Comparison of ENCODE assay signal across 17 cellular contexts in the genomic region with DNA sequence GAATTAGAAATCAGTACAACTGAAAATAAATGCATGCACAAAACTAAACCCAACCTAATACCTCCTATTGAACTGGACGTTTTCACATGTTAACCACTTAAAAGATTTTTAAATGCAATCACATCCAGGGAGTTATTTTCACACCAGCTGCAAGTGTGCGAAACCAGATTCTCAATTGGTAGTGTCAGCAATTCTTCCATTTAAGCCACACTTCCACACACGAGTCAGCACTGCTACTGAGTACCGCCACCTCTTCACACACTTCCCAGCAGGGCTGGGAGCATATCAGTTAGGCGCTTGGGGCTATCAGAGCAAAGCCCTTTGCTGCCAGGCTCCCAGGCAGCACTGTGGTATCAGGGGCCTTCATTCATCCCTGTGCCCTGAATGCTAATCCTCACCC. TPM values are rescaled to one million over a fixed set of nuclear protein-coding genes. Genes with fewer than 3 reads are reported as not detected.
A peak's percentile ranks its signal among the peaks of the same experiment; 100 is the strongest.
DNase-seq lines count a peak whose midpoint lies in the region; ATAC-seq, FAIRE-seq and TF ChIP-seq lines count a peak whose summit lies in the region.
"Had no signal": no experiment of that assay in that cellular context is flagged by ENCODE, and none has a peak within 500 bp of the region (broad histone marks: within the 10 kb centered on the region; RNA-seq: fewer than 3 reads in every experiment).

No MANE protein-coding gene starts in this region.

- no peaks in the 10 kb centered on the region for H3K4me1 Mint-ChIP-seq in endothelial cell (ENCODE audit: unreplicated experiment)

- WGBS in A549 (ENCODE audit: missing lambda C conversion rate), result 80% methylated on average over 5 of the region's 5 CpGs
- 67% methylated on average over 3 of the region's 5 CpGs for WGBS in right lobe of liver (ENCODE audit: insufficient coverage, low coverage, low lambda C conversion rate, missing lambda C conversion rate)

- TF ChIP-seq EP300 in A549 (IDR thresholded peaks at IDR 0.05), result no peak

- TF ChIP-seq CTCF in A549 (IDR thresholded peaks at IDR 0.05) (no peak), right lobe of liver (IDR thresholded peaks at IDR 0.05) (no peak), endothelial cell (IDR thresholded peaks at IDR 0.05; ENCODE audit: unreplicated experiment) (no peak)

- no peak for FAIRE-seq in A549 (lab: Jason Lieb, UNC)
- FAIRE-seq: A204.1, GM19239, HTR-8/SVneo had no signal

- peaks cover 0 to 68% (median 33%) of the 10 kb centered on the region in 4 donors for H3K36me3 ChIP-seq in right lobe of liver

- peaks cover 62% of the 10 kb centered on the region for H3K36me3 Mint-ChIP-seq in endothelial cell (ENCODE audit: low read depth, unreplicated experiment)

- H3K27me3 ChIP-seq in right lobe of liver, result no peaks in the 10 kb centered on the region

- H3K4me1 ChIP-seq in A549 (no peaks in the 10 kb centered on the region), right lobe of liver (no peaks in the 10 kb centered on the region)

- H3K4me3 Mint-ChIP-seq in endothelial cell (ENCODE audit: unreplicated experiment), result no peak overlapping the region
- H3K4me3 Mint-ChIP-seq: CD8-positive, alpha-beta T cell; HFFc6 had no signal

- ATAC-seq in A549, result no peak
- peak in 3 of 4 donors; percentile 29 to 62 (median 50) for ATAC-seq in right lobe of liver
- ATAC-seq: CD8-positive, alpha-beta T cell had no signal

- H3K9me3 ChIP-seq in A549 (peaks cover 2% of the 10 kb centered on the region; the same call in 1 of the 3 replicates), right lobe of liver (no peaks in the 10 kb centered on the region)

- POLR2A ChIA-PET in A549 (lab: Yijun Ruan, JAX), result no interaction called here

- H3K27ac ChIP-seq in A549, result no peak overlapping the region
- H3K27ac ChIP-seq in cingulate gyrus (ENCODE audit: low read depth, low read length), result peak overlapping the region; percentile 19
- peak overlapping the region in 1 of 3 donors; percentile 13 for H3K27ac ChIP-seq in right lobe of liver

- H3K27me3 Mint-ChIP-seq in endothelial cell (ENCODE audit: unreplicated experiment), result no peaks in the 10 kb centered on the region

- intact Hi-C loops in right lobe of liver (cut with DNase I), result no loop called here

- CTCF ChIA-PET in A549 (lab: Yijun Ruan, JAX), result interaction anchor here (1.6 kb wide), 1 partner anchor 12 kb away, joined by 8 read pairs; no protein-coding TSS in a partner anchor

- H3K4me2 ChIP-seq in A549, result no peak overlapping the region

- no peak for TF ChIP-seq POLR2A in A549 (IDR thresholded peaks at IDR 0.05; ENCODE audit: low read length)
- no peak for TF ChIP-seq POLR2A in right lobe of liver (IDR thresholded peaks at IDR 0.05)

- no peak overlapping the region for H3K4me3 ChIP-seq in A549
- H3K4me3 ChIP-seq in right lobe of liver, result no peak overlapping the region

- TF ChIP-seq RAD21 in A549 (conservative IDR thresholded peaks at IDR 0.05 in 1 of 2, IDR thresholded peaks at IDR 0.05 in 1 of 2), result no peak

- H3K27ac Mint-ChIP-seq in endothelial cell (ENCODE audit: unreplicated experiment), result no peak overlapping the region
- H3K27ac Mint-ChIP-seq: CD8-positive, alpha-beta T cell; HFFc6 had no signal

- DNase-seq in A549 (ENCODE audit: low read depth in 1 of 2, low spot score in 1 of 2) (no peak), RPMI8226 (peak; percentile 33), right lobe of liver (no peak), NOMO-1 treated with DMSO at 0.1 percent for 48 hours (lab: John Stamatoyannopoulos, UW; ENCODE audit: unreplicated experiment) (no peak), endothelial cell (ENCODE audit: low spot score) (no peak)
- no peak for DNase-seq in activated T-cell treated with anti-CD3 and anti-CD28 coated beads, Interleukin-2, amount 50 U/mL, for 1 hour
- DNase-seq: CD8-positive, alpha-beta T cell; COR-L47; GDM1; GOT3; HCEC 1CT; HFFc6 had no signal

- H3K9me3 Mint-ChIP-seq in endothelial cell (ENCODE audit: unreplicated experiment), result no peaks in the 10 kb centered on the region
- H3K9me3 Mint-ChIP-seq: CD8-positive, alpha-beta T cell; HFFc6 had no signal

TF ChIP-seq in A549, 52 proteins besides CTCF, POLR2A, EP300 and RAD21:
- TF ChIP-seq ESRRA (IDR thresholded peaks at IDR 0.05; ENCODE audit: borderline replicate concordance, low read length) (no peak), KDM5A (IDR thresholded peaks at IDR 0.05) (no peak), MAFK (IDR thresholded peaks at IDR 0.05; ENCODE audit: partially characterized antibody) (peak; percentile 15)
- TF ChIP-seq, protein P1, sequence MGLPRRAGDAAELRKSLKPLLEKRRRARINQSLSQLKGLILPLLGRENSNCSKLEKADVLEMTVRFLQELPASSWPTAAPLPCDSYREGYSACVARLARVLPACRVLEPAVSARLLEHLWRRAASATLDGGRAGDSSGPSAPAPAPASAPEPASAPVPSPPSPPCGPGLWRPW (IDR thresholded peaks at IDR 0.05), result no peak
TF ChIP-seq in A549: peak in this region for 1.

RNA-seq across cellular contexts. Expression of a gene that starts 14.2 kb away (rescaled TPM):
- polyA plus RNA-seq in A549 (2011; rRNA removed) (68.3 and 79.0 TPM in 2 replicates), A549 (2017; fragmentation: RNase III; extraction: RNeasy Plus Mini Kit Qiagen cat#74134 plus additional on column Dnase treatment) (51.0 to 57.9 TPM (median 55.7 TPM) in 3 replicates)
- polyA plus RNA-seq in A549 (2012; cell fraction: cytosol; rRNA removed), result 60.0 and 62.2 TPM in 2 replicates
- polyA plus RNA-seq in A549 (2012; cell fraction: nucleus; rRNA removed), result 106 and 124 TPM in 2 replicates
- polyA minus RNA-seq in A549 (2011; rRNA and poly(A)+ RNA removed), result 51.3 and 63.6 TPM in 2 replicates
- total RNA-seq in right lobe of liver (10 to 100 TPM; 13.5 to 17.3 (median 16.0) TPM), endothelial cell (ENCODE audit: unreplicated experiment) (45.1 TPM)

RNA-seq across cellular contexts. Expression of a gene that starts 59.7 kb away (rescaled TPM):
- polyA plus RNA-seq in A549 (2011; rRNA removed) (2.2 TPM in 2 replicates), A549 (2017; fragmentation: RNase III; extraction: RNeasy Plus Mini Kit Qiagen cat#74134 plus additional on column Dnase treatment) (3.0 to 5.5 TPM (median 4.6 TPM) in 3 replicates)
- polyA plus RNA-seq in A549 (2012; cell fraction: cytosol; rRNA removed), result 1.1 and 1.6 TPM in 2 replicates
- polyA plus RNA-seq in A549 (2012; cell fraction: nucleus; rRNA removed), result 1.8 and 2.8 TPM in 2 replicates
- polyA minus RNA-seq in A549 (2011; rRNA and poly(A)+ RNA removed), result 1.1 and 1.8 TPM in 2 replicates
- total RNA-seq in right lobe of liver (under 1 TPM in 1 of 6 experiments, not detected in 5; 0.05 TPM), endothelial cell (ENCODE audit: unreplicated experiment) (6.4 TPM)
- total RNA-seq: CD8-positive, alpha-beta T cell had no signal
- polyA plus RNA-seq: CD14-positive monocyte had no signal

Comparison
In these comparisons a context has a peak if more than half of its experiments do, and no peak if none do; other contexts are left out.
1. ATAC-seq: peak in right lobe of liver (3 of 4); none in A549 (0 of 2).